1 cellular context compared by ENCODE assay signal in genomic region chr1:2528016-2528415, GRCh38.
TF ChIP-seq lines count a peak whose summit lies in the region.

No MANE protein-coding gene starts in this region.

TF ChIP-seq in SK-N-SH, 30 proteins besides CTCF, POLR2A, EP300 and RAD21 (continued from another document):
- no peak for TF ChIP-seq ZBTB33 (IDR thresholded peaks at IDR 0.05; ENCODE audit: borderline replicate concordance, low read depth)
- TF ChIP-seq POLR2AphosphoS5 (IDR thresholded peaks at IDR 0.05; ENCODE audit: low read depth, low read length) = no peak
- no peak for TF ChIP-seq FOSL2 (IDR thresholded peaks at IDR 0.05; ENCODE audit: borderline replicate concordance, low read depth)
- TF ChIP-seq YY1 (IDR thresholded peaks at IDR 0.05; ENCODE audit: low read depth) = no peak
- no peak for TF ChIP-seq REST (IDR thresholded peaks at IDR 0.05; ENCODE audit: low read depth, low read length)
- TF ChIP-seq USF1 (IDR thresholded peaks at IDR 0.05; ENCODE audit: borderline replicate concordance, low read depth) = no peak
